In genomic region chr4:117996891-117997290, GRCh38 we compare ENCODE assay signal across 36 cellular contexts. TPM values are rescaled to one million over a fixed set of nuclear protein-coding genes. Genes with fewer than 3 reads are reported as not detected.
"Had no signal": no experiment of that assay in that cellular context is flagged by ENCODE, and none has a peak within 500 bp of the region (broad histone marks: within the 10 kb centered on the region; RNA-seq: fewer than 3 reads in every experiment).

No MANE protein-coding gene starts in this region.

- H3K27me3 ChIP-seq: adrenal gland, body of pancreas, colonic mucosa, MG63 had no signal

- H3K4me1 ChIP-seq: adrenal gland, body of pancreas, colonic mucosa had no signal

- H3K9me3 ChIP-seq: adrenal gland, body of pancreas, colonic mucosa, MG63 had no signal

- H3K27ac ChIP-seq: adrenal gland, body of pancreas, colonic mucosa, RWPE1, WERI-Rb-1 had no signal

- DNase-seq: activated CD4-positive, alpha-beta T cell treated with anti-CD3 and anti-CD28 coated beads for 1 hour; activated CD4-positive, alpha-beta T cell treated with anti-CD3 and anti-CD28 coated beads for 48 hours; activated CD4-positive, alpha-beta T cell treated with anti-CD3 and anti-CD28 coated beads, Interleukin-2, amount 50 U/mL, for 4 hours; activated CD4-positive, CD25-positive, alpha-beta regulatory T cell; activated CD8-positive, alpha-beta T cell treated with anti-CD3 and anti-CD28 coated beads for 36 hours; activated effector memory CD4-positive, alpha-beta T cell treated with anti-CD3 and anti-CD28 coated beads, Interleukin-2, amount 50 U/mL, for 16 hours; activated naive CD4-positive, alpha-beta T cell treated with Interleukin-2 at 50 U/mL for 16 hours; activated T-cell treated with anti-CD3 and anti-CD28 coated beads, Interleukin-2, amount 50 U/mL, for 1 hour; activated T-cell treated with anti-CD3 and anti-CD28 coated beads, Interleukin-2, amount 50 U/mL, for 72 hours; adrenal gland; body of pancreas; colonic mucosa; Kasumi-1; KG1; MG63; NCI-H1048; NCI-H1105 treated with DMSO at 0.1 percent for 48 hours; NCI-H1436; NCI-H187; NCI-H2029 treated with DMSO at 0.1 percent for 48 hours; NCI-H2107; NCI-H226; NCI-H510A treated with DMSO at 0.1 percent for 48 hours; PC-3; SIG-M5; SW 1271; T-helper 1 cell; T-helper 2 cell; T-helper 9 cell; WERI-Rb-1 had no signal

- H3K36me3 ChIP-seq: adrenal gland, colonic mucosa, MG63, WERI-Rb-1 had no signal

- H3K4me3 ChIP-seq: adrenal gland, body of pancreas, colonic mucosa, MG63 had no signal

RNA-seq across cellular contexts. Expression of gene NDST3, which starts 37.4 kb away (rescaled TPM):
- total RNA-seq: activated CD8-positive, alpha-beta memory T cell treated with anti-CD3 and anti-CD28 coated beads for 36 hours; activated CD8-positive, alpha-beta T cell treated with anti-CD3 and anti-CD28 coated beads for 36 hours; activated T-cell treated with anti-CD3 and anti-CD28 coated beads, Interleukin-2, amount 50 U/mL, for 72 hours; activated T-helper 17 cell treated with anti-CD3 and anti-CD28 coated beads, Interleukin-2, amount 50 U/mL, for 72 hours; body of pancreas; bronchial epithelial cell; colonic mucosa; Right ventricle myocardium inferior; SK-MEL-5 had no signal
